8 cellular contexts compared by ENCODE assay signal in genomic region chr17:1713878-1714487, GRCh38. TPM values are rescaled to one million over a fixed set of nuclear protein-coding genes. Genes with fewer than 3 reads are reported as not detected.
DNase-seq lines count a peak whose midpoint lies in the region; ATAC-seq and TF ChIP-seq lines count a peak whose summit lies in the region.

No MANE protein-coding gene starts in this region.

- H3K4me1 ChIP-seq in right lobe of liver, result peaks cover 0 to 29% (median 14%) of the 10 kb centered on the region in 4 donors
- H3K4me1 ChIP-seq in urinary bladder (ENCODE audit: insufficient read depth), result no peaks in the 10 kb centered on the region

- peaks cover 44% of the 10 kb centered on the region for H3K36me3 ChIP-seq in brain microvascular endothelial cell (replicated peaks)
- H3K36me3 ChIP-seq in right lobe of liver, result peaks cover 0 to 28% (median 14%) of the 10 kb centered on the region in 4 donors
- H3K36me3 ChIP-seq in urinary bladder (ENCODE audit: insufficient read depth), result no peaks in the 10 kb centered on the region

- H3K27ac ChIP-seq in brain microvascular endothelial cell (peak overlapping the region; percentile 97), right lobe of liver (peak overlapping the region; percentile 60 to 99 (median 98)), urinary bladder (ENCODE audit: low read depth) (peak overlapping the region; percentile 90)

- no peak for TF ChIP-seq POLR2A in right lobe of liver (IDR thresholded peaks at IDR 0.05)

- in situ Hi-C loops in brain microvascular endothelial cell (cut with HindIII; ENCODE audit: low pct_ligation_motif_present, low sequenced_read_pairs), result loop anchor here (10.0 kb wide), 1 partner anchor 71 kb away; no protein-coding TSS in a partner anchor

- 5% methylated on average over 8 of the region's 11 CpGs for WGBS in right lobe of liver (ENCODE audit: insufficient coverage, low coverage, low lambda C conversion rate, missing lambda C conversion rate)
- WGBS in urinary bladder, result 13% methylated on average over 11 of the region's 11 CpGs

- ATAC-seq in right lobe of liver, result no peak

- DNase-seq in NCI-H1436 (lab: John Stamatoyannopoulos, UW), result peak; percentile 12
- DNase-seq in NCI-H1436 treated with DMSO at 0.1 percent for 48 hours (lab: John Stamatoyannopoulos, UW), result no peak
- DNase-seq in NCI-H2171 (lab: John Stamatoyannopoulos, UW), result peak; percentile 78
- DNase-seq in brain microvascular endothelial cell, result no peak
- peak in 2 of 3 donors; percentile 32 to 66 for DNase-seq in right lobe of liver
- no peak for DNase-seq in NOMO-1 treated with dmso at 0.1 percent for 144 hours (lab: John Stamatoyannopoulos, UW; ENCODE audit: unreplicated experiment)
- no peak for DNase-seq in stimulated activated CD4-positive, alpha-beta T cell treated with anti-CD3 and anti-CD28 coated beads, Interleukin-4, amount 100 ng/mL, for 24 hours

- no peaks in the 10 kb centered on the region for H3K9me3 ChIP-seq in right lobe of liver

- peak; percentile 63 for TF ChIP-seq CTCF in brain microvascular endothelial cell (IDR thresholded peaks at IDR 0.05; ENCODE audit: low read depth, low read length, missing control alignments)
- TF ChIP-seq CTCF in right lobe of liver (IDR thresholded peaks at IDR 0.05), result peak; percentile 24 to 51 (median 43)

- H3K4me3 ChIP-seq in brain microvascular endothelial cell (ENCODE audit: low read depth, low read length) (peak overlapping the region; percentile 75), right lobe of liver (peak overlapping the region; percentile 87 to 98 (median 90)), urinary bladder (ENCODE audit: low read depth, low read length) (peak overlapping the region; percentile 31)

- H3K27me3 ChIP-seq in brain microvascular endothelial cell (replicated peaks) (no peaks in the 10 kb centered on the region), right lobe of liver (no peaks in the 10 kb centered on the region)

- intact Hi-C loops in right lobe of liver (cut with DNase I), result no loop called here

RNA-seq across cellular contexts. Expression of gene TLCD2, which starts 3.8 kb away (rescaled TPM):
- total RNA-seq in right lobe of liver, result 10 to 100 TPM in 1 of 6 experiments, 1 to 10 TPM in 5; 2.5 to 17.7 (median 3.7) TPM
- 3.8 TPM for total RNA-seq in urinary bladder
- 4.6 TPM for polyA plus RNA-seq in urinary bladder

RNA-seq across cellular contexts. Expression of gene WDR81, which starts 10.5 kb away (rescaled TPM):
- 10 to 100 TPM; 23.0 to 27.2 (median 23.9) TPM for total RNA-seq in right lobe of liver
- 11.8 TPM for total RNA-seq in urinary bladder
- 37.7 TPM for polyA plus RNA-seq in urinary bladder

RNA-seq across cellular contexts. Expression of gene SERPINF2, which starts 28.7 kb away (rescaled TPM):
- 1,000 to 10,000 TPM; 1,040 to 1,391 (median 1,137) TPM for total RNA-seq in right lobe of liver
- 0.37 TPM for total RNA-seq in urinary bladder
- 21.3 TPM for polyA plus RNA-seq in urinary bladder

RNA-seq across cellular contexts. Expression of gene PRPF8, which starts 29.3 kb away (rescaled TPM):
- 100 to 1,000 TPM in 3 of 6 experiments, 10 to 100 TPM in 3; 79.3 to 116 (median 102) TPM for total RNA-seq in right lobe of liver
- 107 TPM for total RNA-seq in urinary bladder
- polyA plus RNA-seq in urinary bladder, result 125 TPM

RNA-seq across cellular contexts. Expression of gene SERPINF1, which starts 47.9 kb away (rescaled TPM):
- total RNA-seq in right lobe of liver (1,000 to 10,000 TPM in 2 of 6 experiments, 100 to 1,000 TPM in 4; 621 to 1,110 (median 800) TPM), urinary bladder (303 TPM)
- polyA plus RNA-seq in urinary bladder, result 701 TPM

Comparison
In these comparisons a context has a peak if more than half of its experiments do, and no peak if none do; other contexts are left out.
1. DNase-seq: peak in NCI-H1436 (single experiment), NCI-H2171 (single experiment) and right lobe of liver (2 of 3); none in NCI-H1436 treated with DMSO at 0.1 percent for 48 hours (single experiment), brain microvascular endothelial cell (single experiment), NOMO-1 treated with dmso at 0.1 percent for 144 hours (single experiment) and stimulated activated CD4-positive, alpha-beta T cell treated with anti-CD3 and anti-CD28 coated beads, Interleukin-4, amount 100 ng/mL, for 24 hours (single experiment).
2. H3K4me3 ChIP-seq: peak in every context shown above with its lines; median percentile 90 in right lobe of liver; 75 in brain microvascular endothelial cell; 31 in urinary bladder.
3. RNA of gene SERPINF2, which starts 28.7 kb away (total RNA-seq): 1,040 to 1,391 TPM in right lobe of liver; 0.37 TPM in urinary bladder (single experiment); every median in the first group is over 100 times any median in the second.
4. Peak in every context shown above with its lines, with median percentiles within 50 percentile points of each other: H3K27ac ChIP-seq.